In genomic region chr11:65279713-65280459, GRCh38 we compare ENCODE assay signal across 9 cellular contexts. TPM values are rescaled to one million over a fixed set of nuclear protein-coding genes. Genes with fewer than 3 reads are reported as not detected.
A peak's percentile ranks its signal among the peaks of the same experiment; 100 is the strongest.
DNase-seq lines count a peak whose midpoint lies in the region; ATAC-seq and TF ChIP-seq lines count a peak whose summit lies in the region.
"Had no signal": no experiment of that assay in that cellular context is flagged by ENCODE, and none has a peak within 500 bp of the region (broad histone marks: within the 10 kb centered on the region; RNA-seq: fewer than 3 reads in every experiment).

No MANE protein-coding gene starts in this region.

- H3K4me1 ChIP-seq in hepatocyte (ENCODE audit: insufficient read depth), result peaks cover 42% of the 10 kb centered on the region
- peaks cover 7% of the 10 kb centered on the region for H3K4me1 ChIP-seq in OCI-LY7 (ENCODE audit: insufficient read depth, low read length, poor library complexity, severe bottlenecking)

- H3K4me3 Mint-ChIP-seq in activated T-helper 1 cell treated with anti-CD3 and anti-CD28 coated beads, Interleukin-12 subunit alpha, Interleukin-12 subunit beta, Interleukin-2, Interleukin-4 antibody, amounts not matched to agents 30 ng/mL and 10 ng/mL and 1 ng/mL, durations not matched to agents 14 hours and 24 hours and 36 hours, result peak overlapping the region; percentile 43

- POLR2A ChIA-PET in OCI-LY7 (lab: Charles Lee), result interaction anchor here (1.2 to 1.9 kb wide), 2 partner anchors 19 to 68 kb away, joined by 3 to 5 read pairs; no protein-coding TSS in a partner anchor

- peaks cover 3% of the 10 kb centered on the region for H3K79me2 ChIP-seq in hepatocyte
- no peaks in the 10 kb centered on the region for H3K79me2 ChIP-seq in OCI-LY7 (ENCODE audit: insufficient read depth, low read depth, low read length)

- H2AFZ ChIP-seq in hepatocyte (no peak overlapping the region), OCI-LY7 (ENCODE audit: low read length) (no peak overlapping the region)

- H3K4me1 Mint-ChIP-seq in activated T-helper 1 cell treated with anti-CD3 and anti-CD28 coated beads, Interleukin-12 subunit alpha, Interleukin-12 subunit beta, Interleukin-2, Interleukin-4 antibody, amounts not matched to agents 30 ng/mL and 10 ng/mL and 1 ng/mL, durations not matched to agents 14 hours and 24 hours and 36 hours (ENCODE audit: low read depth), result peaks cover 19% of the 10 kb centered on the region

- no peaks in the 10 kb centered on the region for H4K20me1 ChIP-seq in hepatocyte (ENCODE audit: insufficient read depth, poor library complexity, severe bottlenecking)
- 0 out of 2 replicates have a peak, but pooled peaks cover 5% of the 10 kb centered on the region for H4K20me1 ChIP-seq in OCI-LY7 (ENCODE audit: insufficient read depth, low read length)

- H3K27ac Mint-ChIP-seq in activated T-helper 1 cell treated with anti-CD3 and anti-CD28 coated beads, Interleukin-12 subunit alpha, Interleukin-12 subunit beta, Interleukin-2, Interleukin-4 antibody, amounts not matched to agents 30 ng/mL and 10 ng/mL and 1 ng/mL, durations not matched to agents 14 hours and 24 hours and 36 hours, result peak overlapping the region; percentile 83

- no peaks in the 10 kb centered on the region for H3K27me3 Mint-ChIP-seq in activated T-helper 1 cell treated with anti-CD3 and anti-CD28 coated beads, Interleukin-12 subunit alpha, Interleukin-12 subunit beta, Interleukin-2, Interleukin-4 antibody, amounts not matched to agents 30 ng/mL and 10 ng/mL and 1 ng/mL, durations not matched to agents 14 hours and 24 hours and 36 hours (ENCODE audit: insufficient read depth)

- ATAC-seq in HG02884 (IDR thresholded peaks at IDR 0.05; ENCODE audit: unreplicated experiment) (no peak), GM21526 (IDR thresholded peaks at IDR 0.05; ENCODE audit: low FRiP score, unreplicated experiment) (no peak)

- H3K27me3 ChIP-seq in hepatocyte, result no peaks in the 10 kb centered on the region

- no TSS peak for BruUV-seq in OCI-LY7 (replicated peaks; lab: Mats Ljungman, UMichigan)

- H3K27ac ChIP-seq in hepatocyte (peak overlapping the region; percentile 88), OCI-LY7 (ENCODE audit: low read depth, low read length, poor library complexity, severe bottlenecking) (no peak overlapping the region)
- H3K27ac ChIP-seq: 22Rv1 had no signal

- intact Hi-C loops in activated T-helper 1 cell treated with anti-CD3 and anti-CD28 coated beads, Interleukin-12 subunit alpha, Interleukin-12 subunit beta, Interleukin-2, Interleukin-4 antibody, amounts not matched to agents 30 ng/mL and 10 ng/mL and 1 ng/mL, durations not matched to agents 14 hours and 24 hours and 36 hours (cut with micrococcal nuclease), result loop anchor here (1.0 kb wide), 1 partner anchor 35 kb away; no protein-coding TSS in a partner anchor
- intact Hi-C loops in OCI-LY7 (cut with micrococcal nuclease; ENCODE audit: unreplicated experiment), result loop anchor here (5.0 kb wide), 1 partner anchor 37 kb away; no protein-coding TSS in a partner anchor

- H3K36me3 ChIP-seq in hepatocyte (replicated peaks; ENCODE audit: insufficient read depth, low read depth) (no peaks in the 10 kb centered on the region), OCI-LY7 (ENCODE audit: insufficient read depth, low read length) (peaks cover 99% of the 10 kb centered on the region)

- DNase-seq in DMS53 (lab: John Stamatoyannopoulos, UW), result peak; percentile 37
- DNase-seq in DMS53 treated with DMSO at 0.1 percent for 48 hours (lab: John Stamatoyannopoulos, UW; ENCODE audit: unreplicated experiment), result no peak
- DNase-seq in activated T-helper 1 cell treated with anti-CD3 and anti-CD28 coated beads, Interleukin-12 subunit alpha, Interleukin-12 subunit beta, Interleukin-2, Interleukin-4 antibody, amounts not matched to agents 30 ng/mL and 10 ng/mL and 1 ng/mL, durations not matched to agents 14 hours and 24 hours and 36 hours (ENCODE audit: low spot score), result peak; percentile 5
- DNase-seq in hepatocyte (ENCODE audit: low spot score), result peak; percentile 88
- peak; percentile 21 to 34 for DNase-seq in stimulated activated CD8-positive, alpha-beta memory T cell treated with anti-CD3 and anti-CD28 coated beads, Interleukin-2, amount 100 ng/mL, for 48 hours (ENCODE audit: low read depth in 2 of 2)
- DNase-seq in OCI-LY7 (ENCODE audit: low spot score), result no peak

- no peak for TF ChIP-seq CTCF in hepatocyte (IDR thresholded peaks at IDR 0.05; ENCODE audit: poor library complexity)
- no peak for TF ChIP-seq CTCF in OCI-LY7 (conservative IDR thresholded peaks at IDR 0.05; ENCODE audit: low read length)

- 33% methylated on average over 5 of the region's 5 CpGs for WGBS in hepatocyte (ENCODE audit: low lambda C conversion rate, missing lambda C conversion rate)

- peaks cover 38% of the 10 kb centered on the region for H3K36me3 Mint-ChIP-seq in activated T-helper 1 cell treated with anti-CD3 and anti-CD28 coated beads, Interleukin-12 subunit alpha, Interleukin-12 subunit beta, Interleukin-2, Interleukin-4 antibody, amounts not matched to agents 30 ng/mL and 10 ng/mL and 1 ng/mL, durations not matched to agents 14 hours and 24 hours and 36 hours (ENCODE audit: low read depth)

- H3K9me2 ChIP-seq in hepatocyte (replicated peaks; ENCODE audit: insufficient read depth), result no peaks in the 10 kb centered on the region
- H3K9me2 ChIP-seq in OCI-LY7 (ENCODE audit: insufficient read depth, low read length), result no peaks in the 10 kb centered on the region

- no peaks in the 10 kb centered on the region for H3K9me3 Mint-ChIP-seq in activated T-helper 1 cell treated with anti-CD3 and anti-CD28 coated beads, Interleukin-12 subunit alpha, Interleukin-12 subunit beta, Interleukin-2, Interleukin-4 antibody, amounts not matched to agents 30 ng/mL and 10 ng/mL and 1 ng/mL, durations not matched to agents 14 hours and 24 hours and 36 hours

- H3K4me2 ChIP-seq in hepatocyte (no peak overlapping the region), OCI-LY7 (ENCODE audit: low read length) (no peak overlapping the region)

- H3K9me3 ChIP-seq in hepatocyte (ENCODE audit: low read depth) (no peaks in the 10 kb centered on the region), OCI-LY7 (ENCODE audit: low read length) (no peaks in the 10 kb centered on the region)

- CTCF ChIA-PET in OCI-LY7 (lab: Charles Lee; ENCODE audit: unreplicated experiment), result interaction anchor here (1.0 kb wide), 1 partner anchor 18 kb away, joined by 3 read pairs; the partner anchor contains the start of gene POLA2

- no peak overlapping the region for H3K4me3 ChIP-seq in hepatocyte
- no peak overlapping the region for H3K4me3 ChIP-seq in OCI-LY7 (ENCODE audit: low read depth, low read length, poor library complexity, severe bottlenecking)

RNA-seq across cellular contexts. Expression of gene POLA2, which starts 18.1 kb away (rescaled TPM):
- total RNA-seq in activated T-helper 1 cell treated with anti-CD3 and anti-CD28 coated beads, Interleukin-12 subunit alpha, Interleukin-12 subunit beta, Interleukin-2, Interleukin-4 antibody, amounts not matched to agents 30 ng/mL and 10 ng/mL and 1 ng/mL, durations not matched to agents 14 hours and 24 hours and 36 hours, result 78.2 and 78.9 TPM in 2 replicates
- total RNA-seq in hepatocyte (2.5 and 4.1 TPM in 2 replicates), OCI-LY7 (2022) (89.1 and 103 TPM in 2 replicates)
- 5.0 and 8.0 TPM in 2 replicates for polyA plus RNA-seq in hepatocyte
- total RNA-seq in OCI-LY7 (2014; rRNA removed; shearing (Covaris generic)), result 47.5 and 50.0 TPM in 2 replicates

RNA-seq across cellular contexts. Expression of gene CDC42EP2, which starts 34.8 kb away (rescaled TPM):
- 1.6 and 2.7 TPM in 2 replicates for total RNA-seq in activated T-helper 1 cell treated with anti-CD3 and anti-CD28 coated beads, Interleukin-12 subunit alpha, Interleukin-12 subunit beta, Interleukin-2, Interleukin-4 antibody, amounts not matched to agents 30 ng/mL and 10 ng/mL and 1 ng/mL, durations not matched to agents 14 hours and 24 hours and 36 hours
- total RNA-seq in hepatocyte (19.5 and 21.7 TPM in 2 replicates), OCI-LY7 (2022) (1.7 and 3.9 TPM in 2 replicates)
- polyA plus RNA-seq in hepatocyte, result 31.2 and 35.0 TPM in 2 replicates
- total RNA-seq in OCI-LY7 (2014; rRNA removed; shearing (Covaris generic)), result not detected in 2 replicates

RNA-seq across cellular contexts. Expression of gene DPF2, which starts 53.8 kb away (rescaled TPM):
- 84.5 and 93.1 TPM in 2 replicates for total RNA-seq in activated T-helper 1 cell treated with anti-CD3 and anti-CD28 coated beads, Interleukin-12 subunit alpha, Interleukin-12 subunit beta, Interleukin-2, Interleukin-4 antibody, amounts not matched to agents 30 ng/mL and 10 ng/mL and 1 ng/mL, durations not matched to agents 14 hours and 24 hours and 36 hours
- total RNA-seq in hepatocyte (26.8 and 28.4 TPM in 2 replicates), OCI-LY7 (2022) (62.2 and 64.2 TPM in 2 replicates)
- polyA plus RNA-seq in hepatocyte, result 50.0 and 51.6 TPM in 2 replicates
- total RNA-seq in OCI-LY7 (2014; rRNA removed; shearing (Covaris generic)), result 38.5 and 39.9 TPM in 2 replicates

Comparison
In these comparisons a context has a peak if more than half of its experiments do, and no peak if none do; other contexts are left out.
1. DNase-seq: peak in DMS53 (single experiment), activated T-helper 1 cell treated with anti-CD3 and anti-CD28 coated beads, Interleukin-12 subunit alpha, Interleukin-12 subunit beta, Interleukin-2, Interleukin-4 antibody, amounts not matched to agents 30 ng/mL and 10 ng/mL and 1 ng/mL, durations not matched to agents 14 hours and 24 hours and 36 hours (single experiment), hepatocyte (single experiment) and stimulated activated CD8-positive, alpha-beta memory T cell treated with anti-CD3 and anti-CD28 coated beads, Interleukin-2, amount 100 ng/mL, for 48 hours (2 of 2); none in DMS53 treated with DMSO at 0.1 percent for 48 hours (single experiment) and OCI-LY7 (single experiment).